8 cellular contexts compared by ENCODE assay signal in the genomic region with DNA sequence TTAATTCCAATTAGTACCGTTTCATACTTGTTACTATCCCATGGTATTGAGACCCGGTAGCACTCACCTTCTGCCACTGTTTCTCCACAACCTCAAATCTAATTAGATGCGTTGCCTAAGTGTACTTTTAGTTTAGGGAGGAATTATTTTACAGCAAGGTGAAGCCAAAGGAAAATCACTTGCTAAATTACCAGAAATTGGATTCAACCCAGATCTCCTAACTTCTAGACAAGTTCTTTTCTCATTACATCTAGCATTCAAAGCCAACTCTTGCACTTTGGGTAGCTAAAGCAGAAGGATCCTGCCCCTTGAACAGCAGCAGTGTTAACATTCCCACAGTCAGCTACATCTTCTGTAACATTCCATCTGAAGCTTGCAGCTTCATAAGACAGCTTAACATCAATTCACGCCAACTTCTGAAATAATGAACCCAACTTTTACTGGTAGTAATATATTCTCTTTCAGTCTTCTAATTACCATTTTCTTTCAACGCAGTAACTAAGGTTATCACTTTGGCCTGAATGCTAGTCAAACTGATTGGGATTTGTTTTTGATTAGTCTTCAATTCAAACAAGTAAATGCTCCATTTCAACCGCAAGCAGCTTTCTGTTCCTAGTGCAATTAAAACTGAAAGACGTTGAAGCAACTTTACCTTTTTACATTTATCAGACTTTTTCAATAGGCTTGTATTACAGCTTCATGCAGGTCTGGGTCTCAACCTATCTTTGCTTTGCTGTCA. TPM values are rescaled to one million over a fixed set of nuclear protein-coding genes. Genes with fewer than 3 reads are reported as not detected.
DNase-seq lines count a peak whose midpoint lies in the region; ATAC-seq and TF ChIP-seq lines count a peak whose summit lies in the region.

No MANE protein-coding gene starts in this region.

- DNase-seq in activated T-cell treated with anti-CD3 and anti-CD28 coated beads, Interleukin-2, amount 50 U/mL, for 72 hours: no peak
- no peak for DNase-seq in activated T-cell treated with anti-CD3 and anti-CD28 coated beads, Interleukin-2, amount 50 U/mL, for 48 hours
- DNase-seq in Peyer's patch (no peak), endothelial cell (ENCODE audit: low spot score) (no peak), nucleus accumbens (lab: John Stamatoyannopoulos, UW) (no peak), kidney glomerular epithelial cell (lab: John Stamatoyannopoulos, UW) (no peak), NCI-H2107 treated with DMSO at 0.1 percent for 48 hours (lab: John Stamatoyannopoulos, UW; ENCODE audit: unreplicated experiment) (no peak)

- no peaks in the 10 kb centered on the region for H3K9me3 Mint-ChIP-seq in activated T-cell treated with anti-CD3 and anti-CD28 coated beads, Interleukin-2, amount 50 U/mL, for 72 hours
- H3K9me3 Mint-ChIP-seq in endothelial cell (ENCODE audit: unreplicated experiment): no peaks in the 10 kb centered on the region

- H3K27ac ChIP-seq in Peyer's patch (peak overlapping the region; percentile 90 to 99 (median 94)), neutrophil (peak overlapping the region; percentile 93)

- H3K4me3 ChIP-seq in Peyer's patch: peak overlapping the region; percentile 56 to 75 (median 66)
- peak overlapping the region; percentile 84 to 93 for H3K4me3 ChIP-seq in neutrophil (ENCODE audit: low read depth in 1 of 2, low read length in 1 of 2)

- no peak for TF ChIP-seq CTCF in Peyer's patch (IDR thresholded peaks at IDR 0.05)
- TF ChIP-seq CTCF in endothelial cell (IDR thresholded peaks at IDR 0.05; ENCODE audit: unreplicated experiment): no peak
- no peak for TF ChIP-seq CTCF in neutrophil (IDR thresholded peaks at IDR 0.05)

- ATAC-seq in activated T-cell treated with anti-CD3 and anti-CD28 coated beads, Interleukin-2, amount 50 U/mL, for 72 hours (replicated peaks in 1 of 2): no peak

- H3K4me1 ChIP-seq in Peyer's patch: peaks cover 0 to 19% (median 0%) of the 10 kb centered on the region in 4 donors
- peaks cover 26 to 28% of the 10 kb centered on the region in 2 experiments for H3K4me1 ChIP-seq in neutrophil (ENCODE audit: control insufficient read depth in 1 of 2, insufficient read depth in 1 of 2, low read depth in 1 of 2, low read length in 1 of 2)

- H3K4me1 Mint-ChIP-seq in activated T-cell treated with anti-CD3 and anti-CD28 coated beads, Interleukin-2, amount 50 U/mL, for 72 hours (ENCODE audit: low read depth): peaks cover 61% of the 10 kb centered on the region
- H3K4me1 Mint-ChIP-seq in endothelial cell (ENCODE audit: unreplicated experiment): peaks cover 23% of the 10 kb centered on the region

- peak overlapping the region; percentile 89 to 93 for H3K4me3 Mint-ChIP-seq in activated T-cell treated with anti-CD3 and anti-CD28 coated beads, Interleukin-2, amount 50 U/mL, for 72 hours
- peak overlapping the region; percentile 97 for H3K4me3 Mint-ChIP-seq in endothelial cell (ENCODE audit: unreplicated experiment)

- H3K36me3 Mint-ChIP-seq in activated T-cell treated with anti-CD3 and anti-CD28 coated beads, Interleukin-2, amount 50 U/mL, for 72 hours (ENCODE audit: insufficient read depth in 2 of 2): peaks cover under 1 to 17% of the 10 kb centered on the region in 2 donors
- peaks cover 9% of the 10 kb centered on the region for H3K36me3 Mint-ChIP-seq in endothelial cell (ENCODE audit: low read depth, unreplicated experiment)

- H3K36me3 ChIP-seq in Peyer's patch (peaks cover 0 to 24% (median 0%) of the 10 kb centered on the region in 3 donors), neutrophil (peaks cover 21% of the 10 kb centered on the region)

- H3K27me3 Mint-ChIP-seq in activated T-cell treated with anti-CD3 and anti-CD28 coated beads, Interleukin-2, amount 50 U/mL, for 72 hours (ENCODE audit: low read depth): no peaks in the 10 kb centered on the region
- H3K27me3 Mint-ChIP-seq in endothelial cell (ENCODE audit: unreplicated experiment): peaks cover 6% of the 10 kb centered on the region

- peak overlapping the region; percentile 87 for H3K27ac Mint-ChIP-seq in activated T-cell treated with anti-CD3 and anti-CD28 coated beads, Interleukin-2, amount 50 U/mL, for 72 hours
- peak overlapping the region; percentile 92 for H3K27ac Mint-ChIP-seq in endothelial cell (ENCODE audit: unreplicated experiment)

- H3K9me3 ChIP-seq in Peyer's patch (no peaks in the 10 kb centered on the region), neutrophil (no peaks in the 10 kb centered on the region)

- TF ChIP-seq POLR2A in Peyer's patch (IDR thresholded peaks at IDR 0.05): no peak

- H3K27me3 ChIP-seq in Peyer's patch (no peaks in the 10 kb centered on the region), neutrophil (no peaks in the 10 kb centered on the region)

RNA-seq across cellular contexts. Expression of a gene that starts 0.9 kb away (rescaled TPM):
- 100 to 1,000 TPM; 103 to 106 TPM for total RNA-seq in activated T-cell treated with anti-CD3 and anti-CD28 coated beads, Interleukin-2, amount 50 U/mL, for 72 hours
- 100 to 1,000 TPM; 195 to 283 (median 268) TPM for total RNA-seq in Peyer's patch
- 172 TPM for total RNA-seq in endothelial cell (ENCODE audit: unreplicated experiment)

RNA-seq across cellular contexts. Expression of a gene that starts 8.6 kb away (rescaled TPM):
- total RNA-seq in activated T-cell treated with anti-CD3 and anti-CD28 coated beads, Interleukin-2, amount 50 U/mL, for 72 hours: 1 to 10 TPM; 4.4 to 4.6 TPM
- total RNA-seq in Peyer's patch (1 to 10 TPM; 1.7 to 6.7 (median 2.9) TPM), endothelial cell (ENCODE audit: unreplicated experiment) (5.1 TPM)
